9 cellular contexts compared by ENCODE assay signal in the genomic region with DNA sequence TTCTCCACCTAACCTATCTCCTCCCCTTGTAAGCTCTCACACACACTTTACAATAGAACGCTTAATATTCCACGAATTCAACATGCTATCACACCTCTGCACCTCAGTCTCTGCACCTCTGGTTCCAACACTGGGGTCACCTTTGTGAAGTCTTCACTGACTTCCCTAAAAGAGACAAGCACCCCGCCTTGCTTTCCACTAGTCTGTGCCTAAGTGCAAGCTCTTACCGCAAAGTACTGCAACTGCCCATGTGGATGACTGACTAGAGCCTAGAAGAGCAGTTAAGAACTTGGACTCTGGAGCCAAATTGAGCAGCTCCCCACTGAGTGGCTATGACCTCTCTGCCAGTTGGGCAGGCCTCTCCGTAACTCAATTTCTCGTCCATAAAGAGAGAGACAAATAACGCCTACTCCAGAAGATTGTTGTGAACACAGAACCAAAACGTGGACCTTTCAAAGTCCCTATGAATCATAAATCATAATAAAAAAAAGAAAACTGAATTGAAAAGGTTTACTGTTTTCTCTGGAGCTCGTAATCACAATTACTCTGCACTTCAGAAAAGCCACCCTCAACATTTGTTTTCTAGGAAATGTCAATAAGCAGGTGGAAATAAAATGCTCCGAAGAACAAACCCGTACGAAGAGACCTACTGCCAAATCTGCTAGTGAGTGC. TPM values are rescaled to one million over a fixed set of nuclear protein-coding genes. Genes with fewer than 3 reads are reported as not detected.
A peak's percentile ranks its signal among the peaks of the same experiment; 100 is the strongest.
DNase-seq lines count a peak whose midpoint lies in the region; ATAC-seq and TF ChIP-seq lines count a peak whose summit lies in the region.
"Had no signal": no experiment of that assay in that cellular context is flagged by ENCODE, and none has a peak within 500 bp of the region (broad histone marks: within the 10 kb centered on the region; RNA-seq: fewer than 3 reads in every experiment).

No MANE protein-coding gene starts in this region.

- H3K4me3 ChIP-seq in colonic mucosa (peak overlapping the region; percentile 70), lower lobe of right lung (peak overlapping the region; percentile 75), tibial artery (peak overlapping the region; percentile 74 to 95)

- peaks cover 18% of the 10 kb centered on the region for H3K36me3 Mint-ChIP-seq in activated CD8-positive, alpha-beta memory T cell treated with anti-CD3 and anti-CD28 coated beads, Interleukin-2, amount 10 ng/mL, durations not matched to agents 7 days and 5 days

- H3K9ac ChIP-seq in colonic mucosa (ENCODE audit: low read depth in 2 of 2, low read length in 2 of 2): peak overlapping the region; percentile 98 to 99

- H3K9me3 ChIP-seq in colonic mucosa: no peaks in the 10 kb centered on the region
- no peaks in the 10 kb centered on the region for H3K9me3 ChIP-seq in lower lobe of right lung
- H3K9me3 ChIP-seq in tibial artery: no peaks in the 10 kb centered on the region

- no peaks in the 10 kb centered on the region for H3K9me3 Mint-ChIP-seq in activated CD8-positive, alpha-beta memory T cell treated with anti-CD3 and anti-CD28 coated beads, Interleukin-2, amount 10 ng/mL, durations not matched to agents 7 days and 5 days (ENCODE audit: low read depth)

- intact Hi-C loops in colonic mucosa (cut with DNase I) (no loop called here), lower lobe of right lung (cut with DNase I) (no loop called here), tibial artery (cut with DNase I; ENCODE audit: low total_unique reads) (no loop called here)

- ATAC-seq in activated CD8-positive, alpha-beta memory T cell treated with anti-CD3 and anti-CD28 coated beads, Interleukin-2, amount 10 ng/mL, durations not matched to agents 7 days and 5 days: no peak
- ATAC-seq in lower lobe of right lung (peak; percentile 46 to 60), HG03432 (IDR thresholded peaks at IDR 0.05; ENCODE audit: unreplicated experiment) (no peak)

- H3K27ac ChIP-seq in colonic mucosa (peak overlapping the region; percentile 96), lower lobe of right lung (peak overlapping the region; percentile 99), tibial artery (peak overlapping the region; percentile 95 to 99)

- H3K4me3 Mint-ChIP-seq in activated CD8-positive, alpha-beta memory T cell treated with anti-CD3 and anti-CD28 coated beads, Interleukin-2, amount 10 ng/mL, durations not matched to agents 7 days and 5 days: peak overlapping the region; percentile 96

- peaks cover 7% of the 10 kb centered on the region for H3K4me1 ChIP-seq in colonic mucosa
- H3K4me1 ChIP-seq in lower lobe of right lung: peaks cover 78% of the 10 kb centered on the region
- peaks cover 0 to 57% (median 40%) of the 10 kb centered on the region in 4 donors for H3K4me1 ChIP-seq in tibial artery

- no peak for DNase-seq in activated CD8-positive, alpha-beta memory T cell treated with anti-CD3 and anti-CD28 coated beads, Interleukin-2, amount 10 ng/mL, durations not matched to agents 7 days and 5 days
- DNase-seq in activated CD8-positive, alpha-beta memory T cell treated with anti-CD3 and anti-CD28 coated beads for 24 hours: no peak
- peak; percentile 70 for DNase-seq in OCI-M1 (lab: John Stamatoyannopoulos, UW)
- DNase-seq in colonic mucosa: peak; percentile 69
- DNase-seq in lower lobe of right lung: peak; percentile 59
- DNase-seq in tibial artery: peak in 1 of 2 donors; percentile 48
- no peak for DNase-seq in activated effector memory CD4-positive, alpha-beta T cell treated with anti-CD3 and anti-CD28 coated beads, Interleukin-2, amount 50 U/mL, for 16 hours

- H3K27me3 ChIP-seq in colonic mucosa (no peaks in the 10 kb centered on the region), lower lobe of right lung (ENCODE audit: low read depth) (no peaks in the 10 kb centered on the region), tibial artery (no peaks in the 10 kb centered on the region)

- CTCF ChIA-PET in activated CD8-positive, alpha-beta memory T cell treated with anti-CD3 and anti-CD28 coated beads, Interleukin-2, amount 10 ng/mL, durations not matched to agents 7 days and 5 days (lab: Charles Lee): interaction anchor here (1.0 kb wide), 1 partner anchor 124 kb away, joined by 4 read pairs; no protein-coding TSS in a partner anchor

- TF ChIP-seq CTCF in colonic mucosa (IDR thresholded peaks at IDR 0.05): no peak
- TF ChIP-seq CTCF in lower lobe of right lung (IDR thresholded peaks at IDR 0.05): no peak
- TF ChIP-seq CTCF in tibial artery (IDR thresholded peaks at IDR 0.05): no peak

- H3K27ac Mint-ChIP-seq in activated CD8-positive, alpha-beta memory T cell treated with anti-CD3 and anti-CD28 coated beads, Interleukin-2, amount 10 ng/mL, durations not matched to agents 7 days and 5 days: peak overlapping the region; percentile 95

- no peaks in the 10 kb centered on the region for H3K27me3 Mint-ChIP-seq in activated CD8-positive, alpha-beta memory T cell treated with anti-CD3 and anti-CD28 coated beads, Interleukin-2, amount 10 ng/mL, durations not matched to agents 7 days and 5 days

- peaks cover 37% of the 10 kb centered on the region for H3K4me1 Mint-ChIP-seq in activated CD8-positive, alpha-beta memory T cell treated with anti-CD3 and anti-CD28 coated beads, Interleukin-2, amount 10 ng/mL, durations not matched to agents 7 days and 5 days

- H3K36me3 ChIP-seq in colonic mucosa: no peaks in the 10 kb centered on the region
- peaks cover 3% of the 10 kb centered on the region for H3K36me3 ChIP-seq in lower lobe of right lung
- H3K36me3 ChIP-seq in tibial artery: no peaks in the 10 kb centered on the region

RNA-seq across cellular contexts. Expression of a gene that starts 1.2 kb away (rescaled TPM):
- total RNA-seq in activated CD8-positive, alpha-beta memory T cell treated with anti-CD3 and anti-CD28 coated beads, Interleukin-2, amount 10 ng/mL, durations not matched to agents 7 days and 5 days: 10 to 100 TPM; 13.3 to 18.2 TPM
- 100 to 1,000 TPM in 1 of 2 donors, 10 to 100 TPM in 1; 58.2 to 131 TPM for total RNA-seq in colonic mucosa
- total RNA-seq in lower lobe of right lung: 208 TPM

RNA-seq across cellular contexts. Expression of a gene that starts 44.5 kb away (rescaled TPM):
- not detected for total RNA-seq in activated CD8-positive, alpha-beta memory T cell treated with anti-CD3 and anti-CD28 coated beads, Interleukin-2, amount 10 ng/mL, durations not matched to agents 7 days and 5 days
- total RNA-seq in colonic mucosa (under 1 TPM in 1 of 2 donors, not detected in 1; 0.21 TPM), lower lobe of right lung (not detected)
- total RNA-seq: glomerular endothelial cell had no signal

Comparison
In these comparisons a context has a peak if more than half of its experiments do, and no peak if none do; other contexts are left out.
1. ATAC-seq: peak in lower lobe of right lung (2 of 2); none in activated CD8-positive, alpha-beta memory T cell treated with anti-CD3 and anti-CD28 coated beads, Interleukin-2, amount 10 ng/mL, durations not matched to agents 7 days and 5 days (single experiment) and HG03432 (single experiment).
2. DNase-seq: peak in OCI-M1 (single experiment), colonic mucosa (single experiment) and lower lobe of right lung (single experiment); none in activated CD8-positive, alpha-beta memory T cell treated with anti-CD3 and anti-CD28 coated beads, Interleukin-2, amount 10 ng/mL, durations not matched to agents 7 days and 5 days (single experiment), activated CD8-positive, alpha-beta memory T cell treated with anti-CD3 and anti-CD28 coated beads for 24 hours (single experiment) and activated effector memory CD4-positive, alpha-beta T cell treated with anti-CD3 and anti-CD28 coated beads, Interleukin-2, amount 50 U/mL, for 16 hours (single experiment).
3. Peak in every context shown above with its lines, with median percentiles within 50 percentile points of each other: H3K27ac ChIP-seq and H3K4me3 ChIP-seq.